8 cellular contexts compared by ENCODE assay signal in genomic region chr1:156126701-156127534, GRCh38. TPM values are rescaled to one million over a fixed set of nuclear protein-coding genes. Genes with fewer than 3 reads are reported as not detected.
A peak's percentile ranks its signal among the peaks of the same experiment; 100 is the strongest.
DNase-seq lines count a peak whose midpoint lies in the region; ATAC-seq lines count a peak whose summit lies in the region.

No MANE protein-coding gene starts in this region.

- peak overlapping the region; percentile 37 to 87 for H3K27ac Mint-ChIP-seq in T-cell
- H3K27ac Mint-ChIP-seq in activated naive CD8-positive, alpha-beta T cell treated with anti-CD3 and anti-CD28 coated beads, Interleukin-2, amount 50 U/mL, for 24 hours: peak overlapping the region; percentile 92

- ATAC-seq in GM18502 (IDR thresholded peaks at IDR 0.05; ENCODE audit: poor library complexity, unreplicated experiment) (peak; percentile 55), HG03196 (IDR thresholded peaks at IDR 0.05; ENCODE audit: unreplicated experiment) (peak; percentile 28), T-cell (replicated peaks in 1 of 4) (peak; percentile 72 to 84 (median 80))
- ATAC-seq in activated naive CD8-positive, alpha-beta T cell treated with anti-CD3 and anti-CD28 coated beads, Interleukin-2, amount 50 U/mL, for 24 hours: peak; percentile 82

- peaks cover 0 to 4% of the 10 kb centered on the region in 2 donors for H3K27me3 Mint-ChIP-seq in T-cell
- H3K27me3 Mint-ChIP-seq in activated naive CD8-positive, alpha-beta T cell treated with anti-CD3 and anti-CD28 coated beads, Interleukin-2, amount 50 U/mL, for 24 hours: peaks cover 5% of the 10 kb centered on the region

- H3K4me3 Mint-ChIP-seq in T-cell: peak overlapping the region; percentile 1 to 73 (median 53)
- H3K4me3 Mint-ChIP-seq in activated naive CD8-positive, alpha-beta T cell treated with anti-CD3 and anti-CD28 coated beads, Interleukin-2, amount 50 U/mL, for 24 hours: peak overlapping the region; percentile 67

- H3K9me3 Mint-ChIP-seq in T-cell: no peaks in the 10 kb centered on the region
- H3K9me3 Mint-ChIP-seq in activated naive CD8-positive, alpha-beta T cell treated with anti-CD3 and anti-CD28 coated beads, Interleukin-2, amount 50 U/mL, for 24 hours: no peaks in the 10 kb centered on the region

- CTCF ChIA-PET in T-cell (lab: Charles Lee): interaction anchor here (0.6 to 9.9 kb wide), 11 partner anchors 12 to 188 kb away, joined by 3 to 115 read pairs (median 8); partner anchors contain the start of gene LMNA (in 2 of the 2)

- peaks cover 9% of the 10 kb centered on the region for H3K36me3 Mint-ChIP-seq in T-cell
- peaks cover 22% of the 10 kb centered on the region for H3K36me3 Mint-ChIP-seq in activated naive CD8-positive, alpha-beta T cell treated with anti-CD3 and anti-CD28 coated beads, Interleukin-2, amount 50 U/mL, for 24 hours (ENCODE audit: low read depth)

- POLR2A ChIA-PET in T-cell (lab: Charles Lee): interaction anchor here (0.6 to 4.4 kb wide), 8 partner anchors 9 to 233 kb away, joined by 3 to 18 read pairs (median 5); no protein-coding TSS in a partner anchor

- H3K4me1 Mint-ChIP-seq in T-cell: peaks cover 78 to 80% (median 80%) of the 10 kb centered on the region in 3 donors
- peaks cover 80% of the 10 kb centered on the region for H3K4me1 Mint-ChIP-seq in activated naive CD8-positive, alpha-beta T cell treated with anti-CD3 and anti-CD28 coated beads, Interleukin-2, amount 50 U/mL, for 24 hours

- DNase-seq in T-cell (peak; percentile 41 to 83 (median 66)), iris pigment epithelial cell (ENCODE audit: low read depth) (peak; percentile 94), NCI-H510A (lab: John Stamatoyannopoulos, UW) (no peak), NCI-H526 (lab: John Stamatoyannopoulos, UW) (no peak)
- peak; percentile 82 for DNase-seq in activated naive CD8-positive, alpha-beta T cell treated with anti-CD3 and anti-CD28 coated beads, Interleukin-2, amount 50 U/mL, for 24 hours
- peak; percentile 53 to 85 (median 71) for DNase-seq in stimulated activated CD4-positive, alpha-beta T cell treated with anti-CD3 and anti-CD28 coated beads, TNF-alpha, amount 100 ng/mL, for 24 hours (ENCODE audit: low read depth in 3 of 3)

RNA-seq across cellular contexts. Expression of gene LMNA, which starts 12.4 kb away (rescaled TPM):
- total RNA-seq in T-cell: 100 to 1,000 TPM in 2 of 5 donors, 10 to 100 TPM in 3; 40.3 to 970 (median 57.3) TPM

RNA-seq across cellular contexts. Expression of gene SEMA4A, which starts 26.5 kb away (rescaled TPM):
- 10 to 100 TPM in 1 of 5 donors, 1 to 10 TPM in 4; 1.5 to 12.0 (median 2.2) TPM for total RNA-seq in T-cell

RNA-seq across cellular contexts. Expression of gene MEX3A, which starts 44.7 kb away (rescaled TPM):
- total RNA-seq in T-cell: under 1 TPM; 0.03 to 0.58 (median 0.20) TPM

Comparison
In these comparisons a context has a peak if more than half of its experiments do, and no peak if none do; other contexts are left out.
1. ATAC-seq: peak in every context shown above with its lines; median percentile 82 in activated naive CD8-positive, alpha-beta T cell treated with anti-CD3 and anti-CD28 coated beads, Interleukin-2, amount 50 U/mL, for 24 hours; 80 in T-cell; 55 in GM18502; 28 in HG03196.
2. DNase-seq: peak in T-cell (34 of 34), activated naive CD8-positive, alpha-beta T cell treated with anti-CD3 and anti-CD28 coated beads, Interleukin-2, amount 50 U/mL, for 24 hours (single experiment), iris pigment epithelial cell (single experiment) and stimulated activated CD4-positive, alpha-beta T cell treated with anti-CD3 and anti-CD28 coated beads, TNF-alpha, amount 100 ng/mL, for 24 hours (3 of 3); none in NCI-H510A (single experiment) and NCI-H526 (0 of 2).